In the genomic region with DNA sequence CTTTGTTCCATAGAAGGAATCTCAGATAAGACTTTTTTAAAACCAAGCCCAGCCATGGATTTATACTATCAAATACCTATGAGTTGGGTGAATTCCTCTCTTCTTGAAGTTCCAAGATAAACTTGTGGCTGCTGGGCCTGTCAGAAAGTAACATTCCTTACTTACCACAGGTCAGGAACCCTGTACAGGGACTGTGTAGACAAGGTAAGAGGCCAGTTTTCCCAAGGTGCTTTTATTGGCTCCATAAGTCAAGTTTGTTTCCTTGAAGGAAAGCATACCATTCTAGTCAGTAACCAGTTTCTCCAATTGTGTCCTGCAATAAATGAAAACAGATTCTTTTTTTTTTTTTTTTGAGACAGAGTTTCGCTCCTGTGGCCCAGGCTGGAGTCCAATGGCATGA, we compare ENCODE assay signal across 21 cellular contexts. TPM values are rescaled to one million over a fixed set of nuclear protein-coding genes. Genes with fewer than 3 reads are reported as not detected.
DNase-seq lines count a peak whose midpoint lies in the region; ATAC-seq and TF ChIP-seq lines count a peak whose summit lies in the region.
"Had no signal": no experiment of that assay in that cellular context is flagged by ENCODE, and none has a peak within 500 bp of the region (broad histone marks: within the 10 kb centered on the region; RNA-seq: fewer than 3 reads in every experiment).

No MANE protein-coding gene starts in this region.

- no peak for ATAC-seq in activated T-cell treated with anti-CD3 and anti-CD28 coated beads, Interleukin-2, amount 50 U/mL, for 72 hours (replicated peaks in 1 of 2)

- H3K36me3 ChIP-seq in hepatocyte (replicated peaks; ENCODE audit: insufficient read depth, low read depth) (no peaks in the 10 kb centered on the region), stomach (no peaks in the 10 kb centered on the region), vagina (no peaks in the 10 kb centered on the region)

- no peaks in the 10 kb centered on the region for H3K27me3 Mint-ChIP-seq in activated T-cell treated with anti-CD3 and anti-CD28 coated beads, Interleukin-2, amount 50 U/mL, for 72 hours (ENCODE audit: low read depth)

- no peaks in the 10 kb centered on the region for H4K20me1 ChIP-seq in hepatocyte (ENCODE audit: insufficient read depth, poor library complexity, severe bottlenecking)

- peak overlapping the region; percentile 90 for H3K27ac ChIP-seq in hepatocyte
- H3K27ac ChIP-seq in stomach = peak overlapping the region in 4 of 5 donors; percentile 47 to 71 (median 57)
- H3K27ac ChIP-seq in vagina = no peak overlapping the region

- TF ChIP-seq POLR2A in stomach (IDR thresholded peaks at IDR 0.05) (no peak), vagina (IDR thresholded peaks at IDR 0.05) (no peak)

- DNase-seq in HT-29 (ENCODE audit: low spot score) = peak; percentile 4
- peak; percentile 73 for DNase-seq in astrocyte of the cerebellum (ENCODE audit: low read depth)
- peak; percentile 58 for DNase-seq in hepatocyte (ENCODE audit: low spot score)
- no peak for DNase-seq in stomach
- DNase-seq in activated T-cell treated with anti-CD3 and anti-CD28 coated beads, Interleukin-2, amount 50 U/mL, for 72 hours = no peak
- DNase-seq in vagina (ENCODE audit: extremely low spot score in 2 of 2) = no peak
- DNase-seq in NCI-H187 (lab: John Stamatoyannopoulos, UW) = no peak
- DNase-seq in activated CD4-positive, alpha-beta T cell treated with anti-CD3 and anti-CD28 coated beads, Interleukin-2, amount 50 U/mL, for 4 hours = no peak
- DNase-seq: ACHN; CD4-positive, CD25-positive, alpha-beta regulatory T cell; DMS 273 treated with DMSO at 0.1 percent for 48 hours; EL; HFFc6; KG1; MM.1S; NCI-H1105; NCI-H187 treated with DMSO at 0.1 percent for 48 hours; NCI-H2171; NCI-H510A treated with DMSO at 0.1 percent for 48 hours; SIG-M5 had no signal

- H3K9me3 ChIP-seq in hepatocyte (ENCODE audit: low read depth) (no peaks in the 10 kb centered on the region), stomach (no peaks in the 10 kb centered on the region), vagina (no peaks in the 10 kb centered on the region)

- H3K9me2 ChIP-seq in hepatocyte (replicated peaks; ENCODE audit: insufficient read depth) = no peaks in the 10 kb centered on the region

- no peak overlapping the region for H3K4me3 ChIP-seq in astrocyte of the cerebellum (ENCODE audit: low read depth, low read length)
- H3K4me3 ChIP-seq in hepatocyte = no peak overlapping the region
- H3K4me3 ChIP-seq in stomach = no peak overlapping the region
- H3K4me3 ChIP-seq in vagina = no peak overlapping the region

- 89% methylated on average over 1 of the region's 1 CpG for whole genome bisulfite sequencing in hepatocyte (ENCODE audit: low lambda C conversion rate, missing lambda C conversion rate)
- WGBS in stomach, 5 donors = 15 to 65% (median 48%) methylated on average over 1 of the region's 1 CpG

- H3K79me2 ChIP-seq in hepatocyte = no peaks in the 10 kb centered on the region

- H3K4me3 Mint-ChIP-seq in activated T-cell treated with anti-CD3 and anti-CD28 coated beads, Interleukin-2, amount 50 U/mL, for 72 hours = no peak overlapping the region
- H3K4me3 Mint-ChIP-seq: CD4-positive, CD25-positive, alpha-beta regulatory T cell; HFFc6 had no signal

- peaks cover 0 to 4% of the 10 kb centered on the region in 2 donors for H3K9me3 Mint-ChIP-seq in activated T-cell treated with anti-CD3 and anti-CD28 coated beads, Interleukin-2, amount 50 U/mL, for 72 hours

- TF ChIP-seq CTCF in astrocyte of the cerebellum (IDR thresholded peaks at IDR 0.05; ENCODE audit: low read depth, low read length, missing control alignments) = no peak
- no peak for TF ChIP-seq CTCF in hepatocyte (IDR thresholded peaks at IDR 0.05; ENCODE audit: poor library complexity)
- no peak for TF ChIP-seq CTCF in stomach (IDR thresholded peaks at IDR 0.05)
- no peak for TF ChIP-seq CTCF in vagina (IDR thresholded peaks at IDR 0.05)

- in situ Hi-C loops in astrocyte of the cerebellum (cut with HindIII; ENCODE audit: low sequenced_read_pairs) = no loop called here

- H3K27ac Mint-ChIP-seq in activated T-cell treated with anti-CD3 and anti-CD28 coated beads, Interleukin-2, amount 50 U/mL, for 72 hours = no peak overlapping the region
- H3K27ac Mint-ChIP-seq: CD4-positive, CD25-positive, alpha-beta regulatory T cell; HFFc6 had no signal

- H2AFZ ChIP-seq in hepatocyte = no peak overlapping the region

- no peak for TF ChIP-seq EP300 in stomach (IDR thresholded peaks at IDR 0.05)

- no peak overlapping the region for H3K4me2 ChIP-seq in hepatocyte

- no peaks in the 10 kb centered on the region for H3K4me1 Mint-ChIP-seq in activated T-cell treated with anti-CD3 and anti-CD28 coated beads, Interleukin-2, amount 50 U/mL, for 72 hours (ENCODE audit: low read depth)
- H3K4me1 Mint-ChIP-seq: CD4-positive, CD25-positive, alpha-beta regulatory T cell had no signal

- H3K4me1 ChIP-seq in hepatocyte (ENCODE audit: insufficient read depth) (peaks cover 4% of the 10 kb centered on the region), stomach (peaks cover 0 to 6% (median 2%) of the 10 kb centered on the region in 4 donors), vagina (no peaks in the 10 kb centered on the region)

- H3K36me3 Mint-ChIP-seq in activated T-cell treated with anti-CD3 and anti-CD28 coated beads, Interleukin-2, amount 50 U/mL, for 72 hours (ENCODE audit: insufficient read depth in 2 of 2) = peaks cover 0 to 6% of the 10 kb centered on the region in 2 donors
- H3K36me3 Mint-ChIP-seq: CD4-positive, CD25-positive, alpha-beta regulatory T cell had no signal

- H3K27me3 ChIP-seq in hepatocyte = no peaks in the 10 kb centered on the region
- no peaks in the 10 kb centered on the region for H3K27me3 ChIP-seq in stomach
- H3K27me3 ChIP-seq in vagina = no peaks in the 10 kb centered on the region

- intact Hi-C loops in stomach (cut with DNase I; ENCODE audit: low total_unique reads) = no loop called here
- intact Hi-C loops in vagina (cut with DNase I) = no loop called here

RNA-seq across cellular contexts. Expression of a gene that starts 8.8 kb away (rescaled TPM):
- total RNA-seq in HT-29 (2014; rRNA removed; shearing (Covaris generic)) = 87.3 and 97.2 TPM in 2 replicates
- total RNA-seq in hepatocyte (131 and 139 TPM in 2 replicates), stomach (100 to 1,000 TPM in 4 of 5 donors, 10 to 100 TPM in 1; 81.9 to 427 (median 179) TPM), vagina (254 TPM)
- polyA plus RNA-seq in hepatocyte (284 and 289 TPM in 2 replicates), stomach (100 to 1,000 TPM; 171 to 280 (median 274) TPM)
- total RNA-seq in activated T-cell treated with anti-CD3 and anti-CD28 coated beads, Interleukin-2, amount 50 U/mL, for 72 hours = 10 to 100 TPM; 38.1 to 41.9 TPM

RNA-seq across cellular contexts. Expression of a gene that starts 23.0 kb away (rescaled TPM):
- 28.7 and 30.7 TPM in 2 replicates for total RNA-seq in HT-29 (2014; rRNA removed; shearing (Covaris generic))
- total RNA-seq in hepatocyte = 63.1 and 66.4 TPM in 2 replicates
- 43.0 and 47.3 TPM in 2 replicates for polyA plus RNA-seq in hepatocyte
- total RNA-seq in stomach = 10 to 100 TPM; 20.6 to 57.2 (median 39.3) TPM
- polyA plus RNA-seq in stomach = 10 to 100 TPM in 1 of 3 donors, 1 to 10 TPM in 2; 5.7 to 11.9 (median 9.8) TPM
- 10 to 100 TPM; 44.8 to 45.0 TPM for total RNA-seq in activated T-cell treated with anti-CD3 and anti-CD28 coated beads, Interleukin-2, amount 50 U/mL, for 72 hours
- 25.3 TPM for total RNA-seq in vagina

RNA-seq across cellular contexts. Expression of a gene that starts 36.6 kb away (rescaled TPM):
- total RNA-seq in HT-29 (2014; rRNA removed; shearing (Covaris generic)) = 142 and 166 TPM in 2 replicates
- total RNA-seq in hepatocyte (109 and 161 TPM in 2 replicates), stomach (100 to 1,000 TPM in 4 of 5 donors, 10 to 100 TPM in 1; 47.2 to 233 (median 181) TPM), vagina (124 TPM)
- polyA plus RNA-seq in hepatocyte (222 and 224 TPM in 2 replicates), stomach (100 to 1,000 TPM; 207 to 248 (median 243) TPM)
- total RNA-seq in activated T-cell treated with anti-CD3 and anti-CD28 coated beads, Interleukin-2, amount 50 U/mL, for 72 hours = 100 to 1,000 TPM; 109 to 135 TPM

RNA-seq across cellular contexts. Expression of a gene that starts 36.7 kb away (rescaled TPM):
- 77.1 and 82.4 TPM in 2 replicates for total RNA-seq in HT-29 (2014; rRNA removed; shearing (Covaris generic))
- total RNA-seq in hepatocyte = 22.9 and 25.6 TPM in 2 replicates
- polyA plus RNA-seq in hepatocyte = 64.0 and 82.3 TPM in 2 replicates
- total RNA-seq in stomach = 10 to 100 TPM in 2 of 5 donors, 1 to 10 TPM in 2, not detected in 1; 4.3 to 55.8 (median 9.2) TPM
- polyA plus RNA-seq in stomach = 10 to 100 TPM; 30.9 to 55.5 (median 38.0) TPM
- total RNA-seq in activated T-cell treated with anti-CD3 and anti-CD28 coated beads, Interleukin-2, amount 50 U/mL, for 72 hours = 10 to 100 TPM; 41.8 to 42.3 TPM
- total RNA-seq in vagina = 48.6 TPM

RNA-seq across cellular contexts. Expression of a gene that starts 59.9 kb away (rescaled TPM):
- 0.03 TPM in 1 of 2 replicates, not detected in the other for total RNA-seq in HT-29 (2014; rRNA removed; shearing (Covaris generic))
- total RNA-seq in hepatocyte (6.7 and 8.9 TPM in 2 replicates), stomach (1 to 10 TPM; 1.2 to 9.9 (median 3.0) TPM), vagina (9.8 TPM)
- polyA plus RNA-seq in hepatocyte (2.5 and 4.4 TPM in 2 replicates), stomach (1 to 10 TPM in 2 of 3 donors, under 1 TPM in 1; 0.31 to 3.5 (median 1.4) TPM)
- total RNA-seq in activated T-cell treated with anti-CD3 and anti-CD28 coated beads, Interleukin-2, amount 50 U/mL, for 72 hours = 10 to 100 TPM in 1 of 2 donors, 1 to 10 TPM in 1; 7.5 to 14.0 TPM
- total RNA-seq: H4 had no signal

Comparison
In these comparisons a context has a peak if more than half of its experiments do, and no peak if none do; other contexts are left out.
1. DNase-seq: peak in HT-29 (single experiment), astrocyte of the cerebellum (single experiment) and hepatocyte (single experiment); none in stomach (single experiment), activated T-cell treated with anti-CD3 and anti-CD28 coated beads, Interleukin-2, amount 50 U/mL, for 72 hours (0 of 2), vagina (0 of 2), NCI-H187 (0 of 2) and activated CD4-positive, alpha-beta T cell treated with anti-CD3 and anti-CD28 coated beads, Interleukin-2, amount 50 U/mL, for 4 hours (0 of 2).